ENCODE assay signal across 19 cellular contexts in the genomic region with DNA sequence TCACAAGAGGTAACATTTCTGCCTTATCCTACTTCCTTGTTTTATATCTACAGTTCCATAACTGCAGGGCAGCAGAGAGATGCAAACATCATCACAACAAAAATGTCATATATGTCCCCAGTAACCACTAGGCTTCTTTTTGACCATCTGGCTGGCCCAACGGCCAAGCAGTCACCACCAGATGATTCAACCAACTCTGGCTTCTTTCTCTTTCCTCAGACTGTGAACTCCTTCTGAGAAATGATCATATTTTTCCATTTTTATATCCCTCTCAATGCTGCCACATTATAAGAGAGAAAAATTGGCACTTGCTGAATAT.
"Had no signal": no experiment of that assay in that cellular context is flagged by ENCODE, and none has a peak within 500 bp of the region (broad histone marks: within the 10 kb centered on the region; RNA-seq: fewer than 3 reads in every experiment).

No MANE protein-coding gene starts in this region.

- H3K27me3 ChIP-seq: ascending aorta, breast epithelium, testis had no signal

- H3K36me3 ChIP-seq: ascending aorta, breast epithelium had no signal

- H3K4me1 ChIP-seq: ascending aorta, breast epithelium, parathyroid adenoma, testis had no signal

- H3K9me3 ChIP-seq: testis had no signal

- H3K9ac ChIP-seq: parathyroid adenoma had no signal

- H3K27ac ChIP-seq: ascending aorta, coronary artery, parathyroid adenoma, testis had no signal

- H3K4me3 ChIP-seq: ascending aorta, breast epithelium, coronary artery, smooth muscle cell, testis had no signal

- DNase-seq: activated CD4-positive, alpha-beta T cell treated with anti-CD3 and anti-CD28 coated beads, Interleukin-2, amount 10 ng/mL, durations not matched to agents 7 days and 5 days; activated CD8-positive, alpha-beta memory T cell treated with anti-CD3 and anti-CD28 coated beads, Interleukin-2, amount 50 U/mL, for 48 hours; activated effector memory CD4-positive, alpha-beta T cell treated with Interleukin-2 at 50 U/mL for 16 hours; activated naive CD4-positive, alpha-beta T cell treated with anti-CD3 and anti-CD28 coated beads, Interleukin-2, amount 50 U/mL, for 16 hours; activated T-cell treated with anti-CD3 and anti-CD28 coated beads, Interleukin-2, amount 50 U/mL, for 48 hours; erythroblast; foreskin melanocyte; left ventricle myocardium superior; natural killer cell; stimulated activated CD4-positive, alpha-beta T cell treated with anti-CD3 and anti-CD28 coated beads, Interleukin-4, amount 100 ng/mL, for 1 hour; T-cell; testis had no signal

- ATAC-seq: activated CD4-positive, CD25-positive, alpha-beta regulatory T cell treated with anti-CD3 and anti-CD28 coated beads, Interleukin-2, amount 50 U/mL, for 24 hours; left ventricle myocardium superior; natural killer cell; sciatic nerve; T-cell had no signal
